In genomic region chr20:36875702-36876472, GRCh38 we compare ENCODE assay signal across 19 cellular contexts. TPM values are rescaled to one million over a fixed set of nuclear protein-coding genes. Genes with fewer than 3 reads are reported as not detected.
A peak's percentile ranks its signal among the peaks of the same experiment; 100 is the strongest.
DNase-seq lines count a peak whose midpoint lies in the region; ATAC-seq, FAIRE-seq and TF ChIP-seq lines count a peak whose summit lies in the region.
"Had no signal": no experiment of that assay in that cellular context is flagged by ENCODE, and none has a peak within 500 bp of the region (broad histone marks: within the 10 kb centered on the region; RNA-seq: fewer than 3 reads in every experiment).

Gene TLDC2 (plus strand): TSS chr20:36876138. CDS start chr20:36876175, 37 bp downstream.

- H4K8ac ChIP-seq in trophoblast cell (ENCODE audit: low read depth, low read length) = no peak within 1 kb of the TSS

- no peak within 1 kb of the TSS for H2AFZ ChIP-seq in trophoblast cell (ENCODE audit: insufficient read depth, low read length, poor library complexity)

- no peak for ATAC-seq in GM18502 (IDR thresholded peaks at IDR 0.05; ENCODE audit: poor library complexity, unreplicated experiment)
- ATAC-seq: K562 had no signal

- intact Hi-C loops in kidney (cut with DNase I) (no loop called here), vagina (cut with DNase I) (no loop called here)

- H3K27ac ChIP-seq in Peyer's patch (peak within 1 kb of the TSS in 3 of 4 donors; percentile 75 to 95 (median 87)), kidney (ENCODE audit: low read depth in 2 of 2, low read length in 2 of 2) (no peak within 1 kb of the TSS), trophoblast cell (ENCODE audit: low read depth, low read length) (no peak within 1 kb of the TSS), vagina (no peak within 1 kb of the TSS)
- H3K27ac ChIP-seq: dorsolateral prefrontal cortex, ovary had no signal

- H3K9ac ChIP-seq in kidney (ENCODE audit: low read length in 2 of 2) (no peak within 1 kb of the TSS), trophoblast cell (ENCODE audit: low read length) (no peak within 1 kb of the TSS)

- DNase-seq in DMS79 (lab: John Stamatoyannopoulos, UW) (peak; percentile 7), Peyer's patch (peak in 2 of 3 donors; percentile 91 to 94), kidney (peak; percentile 24), renal cortical epithelial cell (ENCODE audit: low read depth) (peak; percentile 27), trophoblast cell (no peak), NCI-H446 (lab: John Stamatoyannopoulos, UW) (no peak), vagina (ENCODE audit: extremely low spot score in 2 of 2) (no peak)
- DNase-seq: activated effector memory CD4-positive, alpha-beta T cell treated with Interleukin-2 at 50 U/mL for 16 hours; AML-193; dorsolateral prefrontal cortex; mammary epithelial cell; NCI-H1436; NCI-H524 treated with DMSO at 0.1 percent for 48 hours; stimulated activated CD4-positive, alpha-beta T cell treated with anti-CD3 and anti-CD28 coated beads, Interleukin-15, amount 100 ng/mL, for 24 hours had no signal

- H3K36me3 ChIP-seq in Peyer's patch (no peaks in the 10 kb centered on the region), kidney (ENCODE audit: control insufficient read depth in 1 of 2, insufficient read depth in 2 of 2, low read length in 2 of 2) (no peaks in the 10 kb centered on the region), trophoblast cell (ENCODE audit: control insufficient read depth in 1 of 2, insufficient read depth in 2 of 2, low read length in 2 of 2) (no peaks in the 10 kb centered on the region), vagina (no peaks in the 10 kb centered on the region)
- H3K36me3 ChIP-seq: ovary had no signal

- no peak within 1 kb of the TSS for H2BK5ac ChIP-seq in trophoblast cell (ENCODE audit: low read depth, low read length, poor library complexity)

- H3K9me3 ChIP-seq in Peyer's patch = no peaks in the 10 kb centered on the region
- H3K9me3 ChIP-seq in kidney (ENCODE audit: control insufficient read depth in 1 of 2, low read length in 2 of 2) = no peaks in the 10 kb centered on the region
- H3K9me3 ChIP-seq in trophoblast cell (ENCODE audit: insufficient read depth, low read depth, low read length) = peaks cover 3% of the 10 kb centered on the region
- no peaks in the 10 kb centered on the region for H3K9me3 ChIP-seq in vagina
- H3K9me3 ChIP-seq: ovary had no signal

- no peak for TF ChIP-seq CTCF in Peyer's patch (IDR thresholded peaks at IDR 0.05)
- no peak for TF ChIP-seq CTCF in kidney (IDR thresholded peaks at IDR 0.05; ENCODE audit: borderline replicate concordance, extremely low read depth, insufficient read depth)
- no peak for TF ChIP-seq CTCF in vagina (IDR thresholded peaks at IDR 0.05)

- H3K4me3 ChIP-seq in Peyer's patch (peak within 1 kb of the TSS in 3 of 4 donors; percentile 6 to 60 (median 52)), kidney (ENCODE audit: low read length in 2 of 2) (no peak within 1 kb of the TSS), trophoblast cell (ENCODE audit: low read depth, low read length) (no peak within 1 kb of the TSS), vagina (no peak within 1 kb of the TSS)
- H3K4me3 ChIP-seq: dorsolateral prefrontal cortex, K562, ovary had no signal

- no peak within 1 kb of the TSS for H3K18ac ChIP-seq in trophoblast cell (ENCODE audit: low read length)

- H2BK12ac ChIP-seq in trophoblast cell (ENCODE audit: low read length) = no peak within 1 kb of the TSS

- H2AK5ac ChIP-seq in trophoblast cell (ENCODE audit: low read length) = no peak within 1 kb of the TSS

- H3K27me3 ChIP-seq in Peyer's patch (no peaks in the 10 kb centered on the region), trophoblast cell (ENCODE audit: insufficient read depth, low read length) (no peaks in the 10 kb centered on the region), vagina (no peaks in the 10 kb centered on the region)
- H3K27me3 ChIP-seq: dorsolateral prefrontal cortex, ovary had no signal

- H3K79me1 ChIP-seq in trophoblast cell (ENCODE audit: low read length) = no peaks in the 10 kb centered on the region

- H2BK120ac ChIP-seq in trophoblast cell (ENCODE audit: insufficient read depth, low read length, poor library complexity) = no peak within 1 kb of the TSS

- no peak within 1 kb of the TSS for H3K14ac ChIP-seq in trophoblast cell (ENCODE audit: low read length)

- TF ChIP-seq POLR2A in Peyer's patch (IDR thresholded peaks at IDR 0.05) = peak; percentile 97 to 99
- TF ChIP-seq POLR2A in vagina (IDR thresholded peaks at IDR 0.05) = no peak

- H3K4ac ChIP-seq in trophoblast cell (ENCODE audit: low read depth, low read length) = no peak within 1 kb of the TSS

- no peak within 1 kb of the TSS for H3K4me2 ChIP-seq in trophoblast cell (ENCODE audit: low read length)

- H3K4me1 ChIP-seq in Peyer's patch (peaks cover 0 to 23% (median 0%) of the 10 kb centered on the region in 4 donors), kidney (ENCODE audit: control insufficient read depth in 1 of 2, insufficient read depth in 1 of 2, low read depth in 1 of 2, low read length in 2 of 2) (no peaks in the 10 kb centered on the region), trophoblast cell (ENCODE audit: control insufficient read depth in 1 of 2, insufficient read depth in 2 of 2, low read length in 2 of 2) (no peaks in the 10 kb centered on the region), vagina (no peaks in the 10 kb centered on the region)

- H4K12ac ChIP-seq in trophoblast cell (ENCODE audit: low read depth, low read length) = no peak within 1 kb of the TSS

- no CpG with 5 or more reads among the region's 14 CpGs for WGBS in trophoblast cell (ENCODE audit: extremely low coverage, insufficient coverage, insufficient read length)

- no peak within 1 kb of the TSS for H4K91ac ChIP-seq in trophoblast cell (ENCODE audit: low read depth, low read length)

- FAIRE-seq in kidney (lab: Jason Lieb, UNC) = no peak
- FAIRE-seq: K562 had no signal

- H3K79me2 ChIP-seq in trophoblast cell (ENCODE audit: control insufficient read depth, insufficient read depth, low read length, poor library complexity) = no peaks in the 10 kb centered on the region

- H3K23ac ChIP-seq in trophoblast cell (ENCODE audit: low read length) = no peak within 1 kb of the TSS

RNA-seq across cellular contexts. Expression of gene TLDC2, which starts in this region (rescaled TPM):
- total RNA-seq in Peyer's patch (100 to 1,000 TPM in 2 of 4 donors, 10 to 100 TPM in 2; 22.3 to 114 (median 70.1) TPM), kidney (2.3 TPM), renal cortical epithelial cell (0.35 and 0.50 TPM in 2 replicates), vagina (3.9 TPM)
- polyA plus RNA-seq in kidney (ENCODE audit: insufficient read depth, low read depth, low replicate concordance) = 8.5 TPM
- 0.03 TPM in 1 of 2 replicates, not detected in the other for polyA plus RNA-seq in trophoblast cell (2013)
- total RNA-seq: K562; mammary epithelial cell; RPMI7951; T-helper 2 cell treated with Interferon-gamma antibody and Interleukin-4, amounts not matched to agents 100 ng/mL and 5 ng/mL, for 36 hours had no signal
- polyA plus RNA-seq: K562, mammary epithelial cell had no signal

Comparison
In these comparisons a context has a peak if more than half of its experiments do, and no peak if none do; other contexts are left out.
1. Peak in DNase-seq in renal cortical epithelial cell; RNA of the gene not detected or under 1 TPM.
2. DNase-seq: peak in DMS79 (single experiment), Peyer's patch (2 of 3) and kidney (single experiment); none in trophoblast cell (0 of 2), NCI-H446 (0 of 2) and vagina (0 of 2).
3. H3K27ac ChIP-seq: peak in Peyer's patch (3 of 4); none in kidney (0 of 2), trophoblast cell (single experiment) and vagina (single experiment).
4. H3K4me3 ChIP-seq: peak in Peyer's patch (3 of 4); none in kidney (0 of 2), trophoblast cell (single experiment) and vagina (0 of 2).
5. POLR2A ChIP-seq: peak in Peyer's patch (2 of 2); none in vagina (0 of 2).